8 cellular contexts compared by ENCODE assay signal in the genomic region with DNA sequence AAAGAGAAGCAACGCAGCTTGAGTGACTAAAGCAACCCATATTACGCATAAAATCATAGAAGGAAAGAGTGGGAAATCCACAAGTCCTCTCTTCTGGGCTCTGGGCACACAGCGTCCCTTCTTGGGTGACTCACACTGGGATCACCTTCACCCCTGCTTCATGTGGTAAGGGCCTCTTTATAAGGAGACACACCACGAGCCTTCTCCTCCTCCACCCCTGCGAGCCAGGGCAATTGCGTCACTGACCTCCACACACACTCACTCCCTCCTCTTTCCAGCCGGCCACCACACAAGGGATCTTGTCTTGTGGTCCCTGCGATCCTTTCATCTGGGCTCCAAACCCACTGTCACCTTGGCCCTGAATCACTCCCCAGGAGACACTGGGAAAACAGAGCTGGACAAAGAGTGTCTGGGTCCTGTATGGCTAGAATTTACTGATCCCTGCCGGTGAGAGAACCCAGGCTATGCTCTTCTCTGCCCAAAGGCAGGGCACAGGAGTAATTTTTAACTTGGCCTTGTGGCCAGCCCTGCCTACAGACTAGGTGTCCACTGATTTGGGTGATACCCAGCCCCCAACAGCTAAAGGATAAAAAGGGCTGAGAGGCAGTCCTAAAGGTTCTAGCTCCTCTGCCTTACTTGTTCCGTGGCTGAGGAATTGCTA. TPM values are rescaled to one million over a fixed set of nuclear protein-coding genes. Genes with fewer than 3 reads are reported as not detected.
DNase-seq lines count a peak whose midpoint lies in the region; ATAC-seq, FAIRE-seq and TF ChIP-seq lines count a peak whose summit lies in the region.

No MANE protein-coding gene starts in this region.

- no peaks in the 10 kb centered on the region for H3F3A ChIP-seq in SK-N-SH (replicated peaks; ENCODE audit: insufficient read depth)

- H3K9me2 ChIP-seq in SK-N-SH: no peaks in the 10 kb centered on the region

- CTCF ChIA-PET in HepG2 (lab: Yijun Ruan, JAX; ENCODE audit: low intra/inter-chr PET ratio, low total read pairs) (no interaction called here), HEK293T (lab: Yijun Ruan, JAX) (interaction anchor here (0.9 to 2.5 kb wide), 5 partner anchors 21 to 145 kb away, joined by 3 to 8 read pairs (median 4); no protein-coding TSS in a partner anchor), SK-N-SH (lab: Yijun Ruan, JAX) (interaction anchor here (0.6 to 11.9 kb wide), 7 partner anchors 9 to 278 kb away, joined by 3 to 238 read pairs (median 4); a partner anchor contains a TSS)

- H3K9me3 ChIP-seq in HepG2 (ENCODE audit: low read length) (no peaks in the 10 kb centered on the region), SK-N-SH (no peaks in the 10 kb centered on the region)

- no peaks in the 10 kb centered on the region for H3K27me3 Mint-ChIP-seq in stimulated activated memory B cell treated with anti-CD40 and anti-IgM and Interleukin-4, amounts not matched to agents 10 μg/mL and 1 μg/mL and 100 μg/mL, for 72 hours

- DNase-seq in HK-2 (ENCODE audit: unreplicated experiment) (peak; percentile 89), astrocyte of the cerebellum (ENCODE audit: low read depth) (peak; percentile 68), HepG2 (ENCODE audit: low spot score) (peak; percentile 77), HEK293T (ENCODE audit: extremely low spot score) (no peak), SK-N-SH (no peak)

- POLR2A ChIA-PET in HepG2 (lab: Yijun Ruan, JAX) (interaction anchor here (1.0 kb wide), 1 partner anchor 67 kb away, joined by 3 read pairs; no protein-coding TSS in a partner anchor), HEK293T (lab: Yijun Ruan, JAX) (interaction anchor here (1.1 kb wide), 1 partner anchor 52 kb away, joined by 4 read pairs; a partner anchor contains a TSS), SK-N-SH (lab: Yijun Ruan, JAX) (no interaction called here)

- H3K36me3 ChIP-seq in ACC112 (ENCODE audit: insufficient read depth, low read length) (no peaks in the 10 kb centered on the region), HepG2 (replicated peaks in 1 of 2; ENCODE audit: control insufficient read depth in 1 of 2, insufficient read depth in 2 of 2, low read length in 2 of 2) (no peaks in the 10 kb centered on the region; a peak in 1 of 5 replicates), SK-N-SH (replicated peaks in 1 of 2; ENCODE audit: control insufficient read depth in 1 of 2, insufficient read depth in 2 of 2, low read length in 1 of 2) (no peaks in the 10 kb centered on the region)

- H3K27ac Mint-ChIP-seq in stimulated activated memory B cell treated with anti-CD40 and anti-IgM and Interleukin-4, amounts not matched to agents 10 μg/mL and 1 μg/mL and 100 μg/mL, for 72 hours: no peak overlapping the region

- peaks cover 23% of the 10 kb centered on the region for H4K20me1 ChIP-seq in HepG2 (ENCODE audit: insufficient read depth, low read length)
- no peaks in the 10 kb centered on the region for H4K20me1 ChIP-seq in SK-N-SH (ENCODE audit: insufficient read depth)

- H3K9ac ChIP-seq in HepG2 (ENCODE audit: insufficient read depth, low read depth, low read length): no peak overlapping the region
- H3K9ac ChIP-seq in SK-N-SH: no peak overlapping the region

- 35% methylated on average over 10 of the region's 10 CpGs for WGBS in HepG2 (ENCODE audit: low lambda C conversion rate)
- 86% methylated on average over 10 of the region's 10 CpGs for WGBS in SK-N-SH (ENCODE audit: low lambda C conversion rate)

- BruUV-seq in HepG2 (replicated peaks; lab: Mats Ljungman, UMichigan): no TSS peak

- H3K4me3 ChIP-seq in ACC112 (ENCODE audit: low read depth, low read length) (peak overlapping the region; percentile 41), astrocyte of the cerebellum (ENCODE audit: low read depth, low read length) (no peak overlapping the region), HepG2 (replicated peaks in 1 of 3; ENCODE audit: insufficient read depth in 1 of 3, low read depth in 2 of 3, low read length in 3 of 3) (no peak overlapping the region), SK-N-SH (ENCODE audit: low read depth in 2 of 2, low read length in 1 of 2) (no peak overlapping the region)

- H3K79me2 ChIP-seq in ACC112 (ENCODE audit: control insufficient read depth, insufficient read depth, low read length, unreplicated experiment) (no peaks in the 10 kb centered on the region), HepG2 (ENCODE audit: insufficient read depth, low read length) (no peaks in the 10 kb centered on the region), SK-N-SH (ENCODE audit: insufficient read depth) (no peaks in the 10 kb centered on the region)

- H3K36me3 Mint-ChIP-seq in stimulated activated memory B cell treated with anti-CD40 and anti-IgM and Interleukin-4, amounts not matched to agents 10 μg/mL and 1 μg/mL and 100 μg/mL, for 72 hours: peaks cover 54% of the 10 kb centered on the region

- H2AFZ ChIP-seq in ACC112 (ENCODE audit: low read length, unreplicated experiment) (no peak overlapping the region), HepG2 (ENCODE audit: low read length) (no peak overlapping the region), SK-N-SH (ENCODE audit: low read depth) (no peak overlapping the region)

- H3K4me2 ChIP-seq in HepG2 (ENCODE audit: low read depth, low read length) (peak overlapping the region; percentile 29), SK-N-SH (no peak overlapping the region)

- peak; percentile 41 for ATAC-seq in HepG2
- no peak for ATAC-seq in HG03457 (IDR thresholded peaks at IDR 0.05; ENCODE audit: unreplicated experiment)
- ATAC-seq in stimulated activated memory B cell treated with anti-CD40 and anti-IgM and Interleukin-4, amounts not matched to agents 10 μg/mL and 1 μg/mL and 100 μg/mL, for 72 hours: no peak

- TF ChIP-seq EP300 in HepG2 (IDR thresholded peaks at IDR 0.05; ENCODE audit: low read depth in 2 of 2, low read length in 2 of 2): peak in 1 of 2 experiments; percentile 24; a peak in 1 of 4 replicates
- TF ChIP-seq EP300 in HepG2 (CRISPR knock-in tag; IDR thresholded peaks at IDR 0.05; ENCODE audit: borderline replicate concordance): peak; percentile 49; the same call in 1 of the 2 replicates
- no peak for TF ChIP-seq EP300 in SK-N-SH (IDR thresholded peaks at IDR 0.05; ENCODE audit: borderline replicate concordance in 1 of 2, low read depth in 1 of 2, low read length in 1 of 2)

- peaks cover 17% of the 10 kb centered on the region for H3K4me1 Mint-ChIP-seq in stimulated activated memory B cell treated with anti-CD40 and anti-IgM and Interleukin-4, amounts not matched to agents 10 μg/mL and 1 μg/mL and 100 μg/mL, for 72 hours

- peak; percentile 23 for FAIRE-seq in HepG2 (lab: Jason Lieb, UNC)

- H3K27ac ChIP-seq in ACC112 (ENCODE audit: low read depth, low read length): peak overlapping the region; percentile 82
- no peak overlapping the region for H3K27ac ChIP-seq in HepG2 (ENCODE audit: extremely low read length, insufficient read depth, low read length)
- no peak overlapping the region for H3K27ac ChIP-seq in SK-N-SH (ENCODE audit: low read depth in 2 of 2, low read length in 1 of 2)

- H3K4me1 ChIP-seq in ACC112 (ENCODE audit: control insufficient read depth, insufficient read depth, low read length, unreplicated experiment) (peaks cover 39% of the 10 kb centered on the region), HepG2 (ENCODE audit: insufficient read depth, low read length) (peaks cover 57% of the 10 kb centered on the region), SK-N-SH (ENCODE audit: control insufficient read depth in 1 of 2, insufficient read depth in 2 of 2, low read depth in 1 of 2, low read length in 1 of 2) (no peaks in the 10 kb centered on the region; a peak in 2 of 4 replicates)

- intact Hi-C loops in HepG2 (cut with micrococcal nuclease; ENCODE audit: unreplicated experiment): no loop called here

- H3K27me3 ChIP-seq in ACC112 (ENCODE audit: insufficient read depth, low read length): no peaks in the 10 kb centered on the region
- H3K27me3 ChIP-seq in HepG2 (ENCODE audit: control insufficient read depth in 1 of 2, insufficient read depth in 2 of 2, low read length in 2 of 2): no peaks in the 10 kb centered on the region
- no peaks in the 10 kb centered on the region for H3K27me3 ChIP-seq in SK-N-SH (ENCODE audit: insufficient read depth)

- H3K4me3 Mint-ChIP-seq in stimulated activated memory B cell treated with anti-CD40 and anti-IgM and Interleukin-4, amounts not matched to agents 10 μg/mL and 1 μg/mL and 100 μg/mL, for 72 hours: no peak overlapping the region

- no peak for TF ChIP-seq POLR2A in HepG2 (IDR thresholded peaks at IDR 0.05; ENCODE audit: insufficient read depth in 1 of 2, low read depth in 2 of 2, low read length in 2 of 2)

- TF ChIP-seq RAD21 in HepG2 (CRISPR knock-in tag; IDR thresholded peaks at IDR 0.05): no peak
- TF ChIP-seq RAD21 in SK-N-SH (IDR thresholded peaks at IDR 0.05; ENCODE audit: low read length): no peak

- in situ Hi-C loops in astrocyte of the cerebellum (cut with HindIII; ENCODE audit: low sequenced_read_pairs) (no loop called here), HepG2 (cut with HindIII; ENCODE audit: extremely low pct_ligation_motif_present, low pct_unique_long_range_greater_than_20kb) (no loop called here)

- TF ChIP-seq CTCF in astrocyte of the cerebellum (IDR thresholded peaks at IDR 0.05; ENCODE audit: low read depth, low read length, missing control alignments) (no peak), HepG2 (CRISPR knock-in tag; IDR thresholded peaks at IDR 0.05) (no peak), SK-N-SH (IDR thresholded peaks at IDR 0.05) (no peak)

- no peaks in the 10 kb centered on the region for H3K9me3 Mint-ChIP-seq in stimulated activated memory B cell treated with anti-CD40 and anti-IgM and Interleukin-4, amounts not matched to agents 10 μg/mL and 1 μg/mL and 100 μg/mL, for 72 hours

RNA-seq across cellular contexts. Expression of a gene that starts 35.3 kb away (rescaled TPM):
- 30.7 and 42.1 TPM in 2 replicates for total RNA-seq in HepG2 (2016; rRNA removed; fragmentation: Illumina TruSeq; extraction: Trizol)
- total RNA-seq in HepG2 (2016; cell fraction: cytosol; rRNA removed; fragmentation: Illumina TruSeq; extraction: Trizol; ENCODE audit: low read depth): 6.5 and 7.7 TPM in 2 replicates
- total RNA-seq in HepG2 (2016; cell fraction: insoluble cytoplasmic fraction; rRNA removed; fragmentation: Illumina TruSeq; extraction: Trizol): 30.0 and 42.5 TPM in 2 replicates
- total RNA-seq in HepG2 (2016; cell fraction: membrane; rRNA removed; fragmentation: Illumina TruSeq; extraction: Trizol): 17.1 and 17.3 TPM in 2 replicates
- 16.1 and 17.3 TPM in 2 replicates for total RNA-seq in HepG2 (2016; cell fraction: nucleus; rRNA removed; fragmentation: Illumina TruSeq; extraction: Trizol)
- polyA plus RNA-seq in HepG2 (2011; rRNA removed) (23.8 and 30.0 TPM in 2 replicates), SK-N-SH (2012; rRNA removed) (16.3 and 21.0 TPM in 2 replicates)
- 23.3 and 26.7 TPM in 2 replicates for polyA plus RNA-seq in HepG2 (2011; cell fraction: cytosol; rRNA removed)
- polyA plus RNA-seq in HepG2 (2011; cell fraction: nucleus; rRNA removed): 12.3 and 14.8 TPM in 2 replicates
- 20.2 and 22.8 TPM in 2 replicates for polyA plus RNA-seq in HepG2 (2012)
- polyA plus RNA-seq in HepG2 (2016; cell fraction: cytosol; fragmentation: Illumina TruSeq; extraction: Trizol; ENCODE audit: low read depth): 5.5 and 6.1 TPM in 2 replicates
- 35.8 and 40.0 TPM in 2 replicates for polyA plus RNA-seq in HepG2 (2016; cell fraction: insoluble cytoplasmic fraction; fragmentation: Illumina TruSeq; extraction: Trizol; ENCODE audit: low read depth)
- polyA plus RNA-seq in HepG2 (2016; cell fraction: membrane; fragmentation: Illumina TruSeq; extraction: Trizol; ENCODE audit: low read depth): 11.3 and 13.4 TPM in 2 replicates
- polyA plus RNA-seq in HepG2 (2016; cell fraction: nucleus; fragmentation: Illumina TruSeq; extraction: Trizol; ENCODE audit: insufficient read depth, low read depth): 14.3 and 14.5 TPM in 2 replicates
- polyA minus RNA-seq in HepG2 (2011; rRNA and poly(A)+ RNA removed; ENCODE audit: low replicate concordance): 47.0 and 114 TPM in 2 replicates
- polyA minus RNA-seq in HepG2 (2011; cell fraction: cytosol; rRNA and poly(A)+ RNA removed): 20.4 and 25.8 TPM in 2 replicates
- polyA minus RNA-seq in HepG2 (2011; cell fraction: nucleus; rRNA and poly(A)+ RNA removed): 19.6 and 28.0 TPM in 2 replicates
- 14.2 and 16.0 TPM in 2 replicates for polyA plus RNA-seq in SK-N-SH (2012; cell fraction: cytosol; rRNA removed)
- 12.6 and 24.6 TPM in 2 replicates for polyA plus RNA-seq in SK-N-SH (2012; cell fraction: nucleus; rRNA removed)

RNA-seq across cellular contexts. Expression of a gene that starts 44.5 kb away (rescaled TPM):
- 0.38 TPM in 1 of 2 replicates, not detected in the other for total RNA-seq in HepG2 (2016; rRNA removed; fragmentation: Illumina TruSeq; extraction: Trizol)
- total RNA-seq in HepG2 (2016; cell fraction: cytosol; rRNA removed; fragmentation: Illumina TruSeq; extraction: Trizol; ENCODE audit: low read depth): 0.40 and 0.71 TPM in 2 replicates
- total RNA-seq in HepG2 (2016; cell fraction: insoluble cytoplasmic fraction; rRNA removed; fragmentation: Illumina TruSeq; extraction: Trizol): 0.37 TPM in 1 of 2 replicates, not detected in the other
- total RNA-seq in HepG2 (2016; cell fraction: membrane; rRNA removed; fragmentation: Illumina TruSeq; extraction: Trizol): 0.21 and 0.37 TPM in 2 replicates
- 0.34 and 0.56 TPM in 2 replicates for total RNA-seq in HepG2 (2016; cell fraction: nucleus; rRNA removed; fragmentation: Illumina TruSeq; extraction: Trizol)
- 0.78 and 2.1 TPM in 2 replicates for polyA plus RNA-seq in HepG2 (2011; rRNA removed)
- polyA plus RNA-seq in HepG2 (2011; cell fraction: cytosol; rRNA removed): 0.10 and 0.12 TPM in 2 replicates
- 7.7 and 12.3 TPM in 2 replicates for polyA plus RNA-seq in HepG2 (2011; cell fraction: nucleus; rRNA removed)
- 0.89 and 1.8 TPM in 2 replicates for polyA plus RNA-seq in HepG2 (2012)
- not detected in 2 replicates for polyA plus RNA-seq in HepG2 (2016; cell fraction: cytosol; fragmentation: Illumina TruSeq; extraction: Trizol; ENCODE audit: low read depth)
- not detected in 2 replicates for polyA plus RNA-seq in HepG2 (2016; cell fraction: insoluble cytoplasmic fraction; fragmentation: Illumina TruSeq; extraction: Trizol; ENCODE audit: low read depth)
- not detected in 2 replicates for polyA plus RNA-seq in HepG2 (2016; cell fraction: membrane; fragmentation: Illumina TruSeq; extraction: Trizol; ENCODE audit: low read depth)
- 2.0 and 2.1 TPM in 2 replicates for polyA plus RNA-seq in HepG2 (2016; cell fraction: nucleus; fragmentation: Illumina TruSeq; extraction: Trizol; ENCODE audit: insufficient read depth, low read depth)
- polyA minus RNA-seq in HepG2 (2011; rRNA and poly(A)+ RNA removed; ENCODE audit: low replicate concordance): 2.2 and 2.4 TPM in 2 replicates
- polyA minus RNA-seq in HepG2 (2011; cell fraction: cytosol; rRNA and poly(A)+ RNA removed): 0.30 TPM in 1 of 2 replicates, not detected in the other
- polyA minus RNA-seq in HepG2 (2011; cell fraction: nucleus; rRNA and poly(A)+ RNA removed): 3.2 and 5.2 TPM in 2 replicates
- 2.1 and 3.5 TPM in 2 replicates for polyA plus RNA-seq in SK-N-SH (2012; rRNA removed)
- 0.20 and 0.21 TPM in 2 replicates for polyA plus RNA-seq in SK-N-SH (2012; cell fraction: cytosol; rRNA removed)
- polyA plus RNA-seq in SK-N-SH (2012; cell fraction: nucleus; rRNA removed): 25.9 and 27.5 TPM in 2 replicates

RNA-seq across cellular contexts. Expression of a gene that starts 51.4 kb away (rescaled TPM):
- 24.8 and 35.5 TPM in 2 replicates for total RNA-seq in HepG2 (2016; rRNA removed; fragmentation: Illumina TruSeq; extraction: Trizol)
- 5.6 and 5.7 TPM in 2 replicates for total RNA-seq in HepG2 (2016; cell fraction: cytosol; rRNA removed; fragmentation: Illumina TruSeq; extraction: Trizol; ENCODE audit: low read depth)
- total RNA-seq in HepG2 (2016; cell fraction: insoluble cytoplasmic fraction; rRNA removed; fragmentation: Illumina TruSeq; extraction: Trizol): 24.2 and 37.7 TPM in 2 replicates
- 10.3 and 10.6 TPM in 2 replicates for total RNA-seq in HepG2 (2016; cell fraction: membrane; rRNA removed; fragmentation: Illumina TruSeq; extraction: Trizol)
- total RNA-seq in HepG2 (2016; cell fraction: nucleus; rRNA removed; fragmentation: Illumina TruSeq; extraction: Trizol): 27.6 TPM in 2 replicates
- polyA plus RNA-seq in HepG2 (2011; rRNA removed): 49.4 and 60.7 TPM in 2 replicates
- 45.0 and 48.2 TPM in 2 replicates for polyA plus RNA-seq in HepG2 (2011; cell fraction: cytosol; rRNA removed)
- 83.0 and 83.9 TPM in 2 replicates for polyA plus RNA-seq in HepG2 (2011; cell fraction: nucleus; rRNA removed)
- 34.1 and 38.6 TPM in 2 replicates for polyA plus RNA-seq in HepG2 (2012)
- 5.2 and 5.3 TPM in 2 replicates for polyA plus RNA-seq in HepG2 (2016; cell fraction: cytosol; fragmentation: Illumina TruSeq; extraction: Trizol; ENCODE audit: low read depth)
- 27.2 and 31.3 TPM in 2 replicates for polyA plus RNA-seq in HepG2 (2016; cell fraction: insoluble cytoplasmic fraction; fragmentation: Illumina TruSeq; extraction: Trizol; ENCODE audit: low read depth)
- polyA plus RNA-seq in HepG2 (2016; cell fraction: membrane; fragmentation: Illumina TruSeq; extraction: Trizol; ENCODE audit: low read depth): 8.6 and 9.8 TPM in 2 replicates
- polyA plus RNA-seq in HepG2 (2016; cell fraction: nucleus; fragmentation: Illumina TruSeq; extraction: Trizol; ENCODE audit: insufficient read depth, low read depth): 62.0 and 62.4 TPM in 2 replicates
- 12.3 and 51.1 TPM in 2 replicates for polyA minus RNA-seq in HepG2 (2011; rRNA and poly(A)+ RNA removed; ENCODE audit: low replicate concordance)
- 13.9 and 15.4 TPM in 2 replicates for polyA minus RNA-seq in HepG2 (2011; cell fraction: cytosol; rRNA and poly(A)+ RNA removed)
- polyA minus RNA-seq in HepG2 (2011; cell fraction: nucleus; rRNA and poly(A)+ RNA removed): 14.2 and 14.8 TPM in 2 replicates
- 75.9 and 84.1 TPM in 2 replicates for polyA plus RNA-seq in SK-N-SH (2012; rRNA removed)
- 45.1 and 54.5 TPM in 2 replicates for polyA plus RNA-seq in SK-N-SH (2012; cell fraction: cytosol; rRNA removed)
- 127 and 136 TPM in 2 replicates for polyA plus RNA-seq in SK-N-SH (2012; cell fraction: nucleus; rRNA removed)

RNA-seq across cellular contexts. Expression of a gene that starts 52.7 kb away (rescaled TPM):
- total RNA-seq in HepG2 (2016; rRNA removed; fragmentation: Illumina TruSeq; extraction: Trizol): 59.7 and 86.0 TPM in 2 replicates
- 29.5 and 34.8 TPM in 2 replicates for total RNA-seq in HepG2 (2016; cell fraction: cytosol; rRNA removed; fragmentation: Illumina TruSeq; extraction: Trizol; ENCODE audit: low read depth)
- total RNA-seq in HepG2 (2016; cell fraction: insoluble cytoplasmic fraction; rRNA removed; fragmentation: Illumina TruSeq; extraction: Trizol): 56.6 and 88.6 TPM in 2 replicates
- 119 and 127 TPM in 2 replicates for total RNA-seq in HepG2 (2016; cell fraction: membrane; rRNA removed; fragmentation: Illumina TruSeq; extraction: Trizol)
- total RNA-seq in HepG2 (2016; cell fraction: nucleus; rRNA removed; fragmentation: Illumina TruSeq; extraction: Trizol): 52.2 and 63.7 TPM in 2 replicates
- 134 and 137 TPM in 2 replicates for polyA plus RNA-seq in HepG2 (2011; rRNA removed)
- polyA plus RNA-seq in HepG2 (2011; cell fraction: cytosol; rRNA removed): 145 and 149 TPM in 2 replicates
- polyA plus RNA-seq in HepG2 (2011; cell fraction: nucleus; rRNA removed): 127 and 155 TPM in 2 replicates
- polyA plus RNA-seq in HepG2 (2012): 82.7 and 89.2 TPM in 2 replicates
- 47.5 and 51.2 TPM in 2 replicates for polyA plus RNA-seq in HepG2 (2016; cell fraction: cytosol; fragmentation: Illumina TruSeq; extraction: Trizol; ENCODE audit: low read depth)
- polyA plus RNA-seq in HepG2 (2016; cell fraction: insoluble cytoplasmic fraction; fragmentation: Illumina TruSeq; extraction: Trizol; ENCODE audit: low read depth): 51.2 and 58.4 TPM in 2 replicates
- polyA plus RNA-seq in HepG2 (2016; cell fraction: membrane; fragmentation: Illumina TruSeq; extraction: Trizol; ENCODE audit: low read depth): 95.6 and 101 TPM in 2 replicates
- polyA plus RNA-seq in HepG2 (2016; cell fraction: nucleus; fragmentation: Illumina TruSeq; extraction: Trizol; ENCODE audit: insufficient read depth, low read depth): 84.0 and 89.2 TPM in 2 replicates
- 148 and 315 TPM in 2 replicates for polyA minus RNA-seq in HepG2 (2011; rRNA and poly(A)+ RNA removed; ENCODE audit: low replicate concordance)
- polyA minus RNA-seq in HepG2 (2011; cell fraction: cytosol; rRNA and poly(A)+ RNA removed): 63.9 and 70.8 TPM in 2 replicates
- 91.3 and 97.2 TPM in 2 replicates for polyA minus RNA-seq in HepG2 (2011; cell fraction: nucleus; rRNA and poly(A)+ RNA removed)
- 74.6 and 94.8 TPM in 2 replicates for polyA plus RNA-seq in SK-N-SH (2012; rRNA removed)
- polyA plus RNA-seq in SK-N-SH (2012; cell fraction: cytosol; rRNA removed): 54.7 and 75.7 TPM in 2 replicates
- 74.9 and 95.1 TPM in 2 replicates for polyA plus RNA-seq in SK-N-SH (2012; cell fraction: nucleus; rRNA removed)

Comparison
In these comparisons a context has a peak if more than half of its experiments do, and no peak if none do; other contexts are left out.
1. DNase-seq: peak in HK-2 (single experiment), astrocyte of the cerebellum (single experiment) and HepG2 (single experiment); none in HEK293T (single experiment) and SK-N-SH (single experiment).